Comparison of ENCODE assay signal across 14 cellular contexts in genomic region chr3:160671995-160672394, GRCh38. TPM values are rescaled to one million over a fixed set of nuclear protein-coding genes. Genes with fewer than 3 reads are reported as not detected.
DNase-seq lines count a peak whose midpoint lies in the region; ATAC-seq and TF ChIP-seq lines count a peak whose summit lies in the region.
"Had no signal": no experiment of that assay in that cellular context is flagged by ENCODE, and none has a peak within 500 bp of the region (broad histone marks: within the 10 kb centered on the region; RNA-seq: fewer than 3 reads in every experiment).

No MANE protein-coding gene starts in this region.

- peak overlapping the region; percentile 51 for H2BK120ac ChIP-seq in trophoblast cell (ENCODE audit: insufficient read depth, low read length, poor library complexity)

- no peak overlapping the region for H3K4ac ChIP-seq in trophoblast cell (ENCODE audit: low read depth, low read length)

- no peak overlapping the region for H2AFZ ChIP-seq in trophoblast cell (ENCODE audit: insufficient read depth, low read length, poor library complexity)

- no peaks in the 10 kb centered on the region for H3K9me3 ChIP-seq in trophoblast cell (ENCODE audit: insufficient read depth, low read depth, low read length)
- H3K9me3 ChIP-seq: BLaER1 treated with 17β-estradiol and CSF1 and Interleukin-3, amounts not matched to agents 10 nM and 100 nM had no signal

- no peak overlapping the region for H3K9ac ChIP-seq in trophoblast cell (ENCODE audit: low read length)
- H3K9ac ChIP-seq: BLaER1 treated with 17β-estradiol and CSF1 and Interleukin-3, amounts not matched to agents 10 nM and 100 nM; KMS-11 had no signal

- H3K14ac ChIP-seq in trophoblast cell (ENCODE audit: low read length): no peak overlapping the region

- intact Hi-C loops in Calu3 (cut with micrococcal nuclease; ENCODE audit: unreplicated experiment): loop anchor here (10.0 kb wide), 1 partner anchor 267 kb away; no protein-coding TSS in a partner anchor

- ATAC-seq in stimulated activated naive B cell treated with anti-CD40 and anti-IgM and Interleukin-4, amounts not matched to agents 10 μg/mL and 1 μg/mL and 100 μg/mL, for 72 hours (replicated peaks): no peak
- ATAC-seq: CD8-positive, alpha-beta T cell had no signal

- H3K4me1 ChIP-seq in trophoblast cell (ENCODE audit: control insufficient read depth in 1 of 2, insufficient read depth in 2 of 2, low read length in 2 of 2): peaks cover 0 to 2% of the 10 kb centered on the region in 2 experiments

- TF ChIP-seq CTCF in Calu3 (IDR thresholded peaks at IDR 0.05; ENCODE audit: unreplicated experiment): no peak
- TF ChIP-seq CTCF in VCaP (conservative IDR thresholded peaks at IDR 0.05): no peak

- H3K27ac ChIP-seq in VCaP (peak overlapping the region; percentile 73; the same call in 1 of the 2 replicates), trophoblast cell (ENCODE audit: low read depth, low read length) (no peak overlapping the region)
- H3K27ac ChIP-seq: BLaER1 treated with 17β-estradiol and CSF1 and Interleukin-3, amounts not matched to agents 10 nM and 100 nM; KMS-11 had no signal

- peaks cover 43% of the 10 kb centered on the region for H3K36me3 Mint-ChIP-seq in Calu3 (ENCODE audit: insufficient read depth, unreplicated experiment)
- H3K36me3 Mint-ChIP-seq in stimulated activated naive B cell treated with anti-CD40 and anti-IgM and Interleukin-4, amounts not matched to agents 10 μg/mL and 1 μg/mL and 100 μg/mL, for 72 hours: no peaks in the 10 kb centered on the region
- H3K36me3 Mint-ChIP-seq: CD8-positive, alpha-beta T cell had no signal

- CTCF ChIA-PET in Calu3 (lab: Charles Lee): no interaction called here

- H4K91ac ChIP-seq in trophoblast cell (ENCODE audit: low read depth, low read length): no peak overlapping the region

- H4K8ac ChIP-seq in trophoblast cell (ENCODE audit: low read depth, low read length): no peak overlapping the region

- H3K36me3 ChIP-seq in trophoblast cell (ENCODE audit: control insufficient read depth in 1 of 2, insufficient read depth in 2 of 2, low read length in 2 of 2): no peaks in the 10 kb centered on the region
- H3K36me3 ChIP-seq: BLaER1 treated with 17β-estradiol and CSF1 and Interleukin-3, amounts not matched to agents 10 nM and 100 nM had no signal

- H3K4me2 ChIP-seq in trophoblast cell (ENCODE audit: low read length): no peak overlapping the region
- H3K4me2 ChIP-seq: BLaER1 treated with 17β-estradiol and CSF1 and Interleukin-3, amounts not matched to agents 10 nM and 100 nM had no signal

- WGBS in trophoblast cell (ENCODE audit: extremely low coverage, insufficient coverage, insufficient read length): no CpG with 5 or more reads among the region's 2 CpGs

- H4K12ac ChIP-seq in trophoblast cell (ENCODE audit: low read depth, low read length): no peak overlapping the region

- no peaks in the 10 kb centered on the region for H3K79me2 ChIP-seq in trophoblast cell (ENCODE audit: control insufficient read depth, insufficient read depth, low read length, poor library complexity)

- no peak overlapping the region for H2BK5ac ChIP-seq in trophoblast cell (ENCODE audit: low read depth, low read length, poor library complexity)

- no peak overlapping the region for H3K18ac ChIP-seq in trophoblast cell (ENCODE audit: low read length)

- peaks cover 94% of the 10 kb centered on the region for H3K4me1 Mint-ChIP-seq in Calu3 (ENCODE audit: low read depth, unreplicated experiment)
- peaks cover 2 to 7% of the 10 kb centered on the region in 2 donors for H3K4me1 Mint-ChIP-seq in stimulated activated naive B cell treated with anti-CD40 and anti-IgM and Interleukin-4, amounts not matched to agents 10 μg/mL and 1 μg/mL and 100 μg/mL, for 72 hours

- no peaks in the 10 kb centered on the region for H3K27me3 Mint-ChIP-seq in Calu3 (ENCODE audit: unreplicated experiment)
- no peaks in the 10 kb centered on the region for H3K27me3 Mint-ChIP-seq in stimulated activated naive B cell treated with anti-CD40 and anti-IgM and Interleukin-4, amounts not matched to agents 10 μg/mL and 1 μg/mL and 100 μg/mL, for 72 hours

- DNase-seq in Calu3 (no peak), trophoblast cell (no peak), GM03348 (ENCODE audit: low spot score) (no peak), SW480 (ENCODE audit: low spot score) (no peak)
- DNase-seq in stimulated activated naive B cell treated with anti-CD40 and anti-IgM and Interleukin-4, amounts not matched to agents 10 μg/mL and 1 μg/mL and 100 μg/mL, for 72 hours: no peak
- no peak for DNase-seq in activated T-cell treated with anti-CD3 and anti-CD28 coated beads, Interleukin-2, amount 50 U/mL, for 48 hours
- DNase-seq: CD8-positive, alpha-beta T cell; DMS 273 treated with DMSO at 0.1 percent for 48 hours; GOT3; H9 had no signal

- no peak overlapping the region for H2AK5ac ChIP-seq in trophoblast cell (ENCODE audit: low read length)

- no peak overlapping the region for H3K4me3 Mint-ChIP-seq in Calu3 (ENCODE audit: low read depth, unreplicated experiment)
- H3K4me3 Mint-ChIP-seq in stimulated activated naive B cell treated with anti-CD40 and anti-IgM and Interleukin-4, amounts not matched to agents 10 μg/mL and 1 μg/mL and 100 μg/mL, for 72 hours: no peak overlapping the region
- H3K4me3 Mint-ChIP-seq: CD8-positive, alpha-beta T cell; H9 had no signal

- H3K4me3 ChIP-seq in trophoblast cell (ENCODE audit: low read depth, low read length): no peak overlapping the region
- H3K4me3 ChIP-seq: BLaER1 treated with 17β-estradiol and CSF1 and Interleukin-3, amounts not matched to agents 10 nM and 100 nM had no signal

- no peaks in the 10 kb centered on the region for H3K9me3 Mint-ChIP-seq in Calu3 (ENCODE audit: low read depth, unreplicated experiment)
- H3K9me3 Mint-ChIP-seq in stimulated activated naive B cell treated with anti-CD40 and anti-IgM and Interleukin-4, amounts not matched to agents 10 μg/mL and 1 μg/mL and 100 μg/mL, for 72 hours: no peaks in the 10 kb centered on the region
- H3K9me3 Mint-ChIP-seq: CD8-positive, alpha-beta T cell; H9 had no signal

- H3K27me3 ChIP-seq in trophoblast cell (ENCODE audit: insufficient read depth, low read length): no peaks in the 10 kb centered on the region
- H3K27me3 ChIP-seq: BLaER1 treated with 17β-estradiol and CSF1 and Interleukin-3, amounts not matched to agents 10 nM and 100 nM had no signal

- H3K27ac Mint-ChIP-seq in Calu3 (ENCODE audit: unreplicated experiment): peak overlapping the region; percentile 85
- H3K27ac Mint-ChIP-seq in stimulated activated naive B cell treated with anti-CD40 and anti-IgM and Interleukin-4, amounts not matched to agents 10 μg/mL and 1 μg/mL and 100 μg/mL, for 72 hours: peak overlapping the region; percentile 15
- H3K27ac Mint-ChIP-seq: CD8-positive, alpha-beta T cell; H9 had no signal

- no TSS peak for BruUV-seq in Calu3 (replicated peaks; lab: Mats Ljungman, UMichigan)

- no peaks in the 10 kb centered on the region for H3K79me1 ChIP-seq in trophoblast cell (ENCODE audit: low read length)

- no peak overlapping the region for H3K23ac ChIP-seq in trophoblast cell (ENCODE audit: low read length)

- no peak overlapping the region for H2BK12ac ChIP-seq in trophoblast cell (ENCODE audit: low read length)

RNA-seq across cellular contexts. Expression of gene ARL14, which starts 5.0 kb away (rescaled TPM):
- 104 and 197 TPM in 2 replicates for total RNA-seq in Calu3 (2022)
- polyA plus RNA-seq in trophoblast cell (2013): 0.04 and 0.07 TPM in 2 replicates
- total RNA-seq: CD8-positive, alpha-beta T cell; H9 had no signal
- polyA plus RNA-seq: AG04450 had no signal
